In the genomic region with DNA sequence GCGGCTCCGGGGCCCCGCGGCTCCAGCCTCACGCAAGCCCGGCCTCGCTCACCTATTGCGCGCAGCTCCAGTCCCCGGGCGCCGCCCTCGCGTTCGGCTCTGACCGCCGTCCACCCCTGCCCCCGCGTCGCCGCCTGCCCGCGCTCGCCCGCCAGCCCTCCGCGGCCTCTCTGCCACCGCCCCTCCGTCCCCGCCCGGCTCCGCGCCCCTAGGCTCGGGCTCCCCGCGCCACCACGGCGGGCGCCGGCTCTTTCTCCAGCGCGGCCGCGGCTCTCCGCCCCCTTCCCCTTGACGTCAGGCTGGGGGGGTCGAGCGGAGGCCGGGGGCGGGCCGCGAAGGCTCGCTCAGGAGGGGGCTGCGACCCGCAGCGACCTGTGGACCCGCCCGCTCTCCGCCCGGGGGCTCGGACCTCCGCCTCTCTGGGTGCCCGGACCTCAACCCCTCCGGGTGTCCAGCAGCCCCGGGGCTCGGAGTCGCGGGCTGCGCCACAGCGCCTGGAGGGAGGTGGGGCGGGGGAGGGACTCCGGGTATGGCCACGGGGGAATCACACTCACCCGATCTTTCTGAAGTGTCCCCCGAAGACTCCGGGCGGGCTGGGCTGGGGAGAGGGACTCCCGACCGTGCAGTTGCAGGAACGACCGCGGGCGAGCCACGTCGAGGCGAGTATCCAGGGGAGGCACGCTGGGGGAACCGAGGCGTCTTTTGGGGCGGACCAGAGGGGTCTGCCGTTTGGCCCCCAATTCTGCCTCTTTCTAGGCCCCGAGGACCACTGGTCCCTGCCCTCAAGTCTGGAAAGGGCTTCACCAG, we compare ENCODE assay signal across 8 cellular contexts. TPM values are rescaled to one million over a fixed set of nuclear protein-coding genes. Genes with fewer than 3 reads are reported as not detected.
A peak's percentile ranks its signal among the peaks of the same experiment; 100 is the strongest.
DNase-seq lines count a peak whose midpoint lies in the region; ATAC-seq and TF ChIP-seq lines count a peak whose summit lies in the region.

A gene with protein sequence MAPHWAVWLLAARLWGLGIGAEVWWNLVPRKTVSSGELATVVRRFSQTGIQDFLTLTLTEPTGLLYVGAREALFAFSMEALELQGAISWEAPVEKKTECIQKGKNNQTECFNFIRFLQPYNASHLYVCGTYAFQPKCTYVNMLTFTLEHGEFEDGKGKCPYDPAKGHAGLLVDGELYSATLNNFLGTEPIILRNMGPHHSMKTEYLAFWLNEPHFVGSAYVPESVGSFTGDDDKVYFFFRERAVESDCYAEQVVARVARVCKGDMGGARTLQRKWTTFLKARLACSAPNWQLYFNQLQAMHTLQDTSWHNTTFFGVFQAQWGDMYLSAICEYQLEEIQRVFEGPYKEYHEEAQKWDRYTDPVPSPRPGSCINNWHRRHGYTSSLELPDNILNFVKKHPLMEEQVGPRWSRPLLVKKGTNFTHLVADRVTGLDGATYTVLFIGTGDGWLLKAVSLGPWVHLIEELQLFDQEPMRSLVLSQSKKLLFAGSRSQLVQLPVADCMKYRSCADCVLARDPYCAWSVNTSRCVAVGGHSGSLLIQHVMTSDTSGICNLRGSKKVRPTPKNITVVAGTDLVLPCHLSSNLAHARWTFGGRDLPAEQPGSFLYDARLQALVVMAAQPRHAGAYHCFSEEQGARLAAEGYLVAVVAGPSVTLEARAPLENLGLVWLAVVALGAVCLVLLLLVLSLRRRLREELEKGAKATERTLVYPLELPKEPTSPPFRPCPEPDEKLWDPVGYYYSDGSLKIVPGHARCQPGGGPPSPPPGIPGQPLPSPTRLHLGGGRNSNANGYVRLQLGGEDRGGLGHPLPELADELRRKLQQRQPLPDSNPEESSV (minus strand): TSS at position 257 of the 807 bp plus-strand sequence. CDS start 2,194 bp downstream, outside the sequence.

- peaks cover 4% of the 10 kb centered on the region for H3K36me3 Mint-ChIP-seq in activated naive CD4-positive, alpha-beta T cell treated with anti-CD3 and anti-CD28 coated beads for 36 hours (ENCODE audit: low read depth)

- no peaks in the 10 kb centered on the region for H4K20me1 ChIP-seq in OCI-LY3 (ENCODE audit: insufficient read depth, low read length)

- H3K9ac ChIP-seq in OCI-LY3 (ENCODE audit: low read length), result peak within 1 kb of the TSS; percentile 93

- no peaks in the 10 kb centered on the region for H3K9me3 Mint-ChIP-seq in activated naive CD4-positive, alpha-beta T cell treated with anti-CD3 and anti-CD28 coated beads for 36 hours

- peak within 1 kb of the TSS; percentile 63; the same call in 1 of the 2 replicates for H3K27ac ChIP-seq in OCI-LY3 (ENCODE audit: low read length)
- no peak within 1 kb of the TSS for H3K27ac ChIP-seq in neutrophil

- CTCF ChIA-PET in activated naive CD4-positive, alpha-beta T cell treated with anti-CD3 and anti-CD28 coated beads for 36 hours (lab: Charles Lee), result interaction anchor here (0.6 to 3.3 kb wide), 5 partner anchors 10 to 81 kb away, joined by 3 to 25 read pairs (median 8); partner anchors contain the start of gene ANKRD39

- H3K4me1 Mint-ChIP-seq in activated naive CD4-positive, alpha-beta T cell treated with anti-CD3 and anti-CD28 coated beads for 36 hours (ENCODE audit: low read depth), result peaks cover 50% of the 10 kb centered on the region

- peaks cover 6% of the 10 kb centered on the region for H3K27me3 Mint-ChIP-seq in activated naive CD4-positive, alpha-beta T cell treated with anti-CD3 and anti-CD28 coated beads for 36 hours (ENCODE audit: low read depth)

- intact Hi-C loops in activated naive CD4-positive, alpha-beta T cell treated with anti-CD3 and anti-CD28 coated beads for 36 hours (cut with micrococcal nuclease), result no loop called here

- H3K4me1 ChIP-seq in OCI-LY3 (ENCODE audit: low read length), result peaks cover 25% of the 10 kb centered on the region
- H3K4me1 ChIP-seq in neutrophil (ENCODE audit: control insufficient read depth in 1 of 2, insufficient read depth in 1 of 2, low read depth in 1 of 2, low read length in 1 of 2), result peaks cover 43 to 45% of the 10 kb centered on the region in 2 experiments

- TF ChIP-seq CTCF in OCI-LY3 (IDR thresholded peaks at IDR 0.05; ENCODE audit: low read depth, low read length), result no peak
- no peak for TF ChIP-seq CTCF in neutrophil (IDR thresholded peaks at IDR 0.05)

- H3K36me3 ChIP-seq in OCI-LY3 (replicated peaks; ENCODE audit: low read depth, low read length) (peaks cover 4% of the 10 kb centered on the region), neutrophil (no peaks in the 10 kb centered on the region)

- H3K4me3 Mint-ChIP-seq in activated naive CD4-positive, alpha-beta T cell treated with anti-CD3 and anti-CD28 coated beads for 36 hours, result peak within 1 kb of the TSS; percentile 62

- H3K4me3 ChIP-seq in OCI-LY3 (ENCODE audit: low read length) (peak within 1 kb of the TSS; percentile 87), neutrophil (ENCODE audit: low read depth in 1 of 2, low read length in 1 of 2) (peak within 1 kb of the TSS; percentile 63)

- peaks cover 4% of the 10 kb centered on the region; the same call in 1 of the 2 replicates for H3K27me3 ChIP-seq in OCI-LY3 (ENCODE audit: low read depth, low read length)
- H3K27me3 ChIP-seq in neutrophil, result peaks cover 100% of the 10 kb centered on the region

- peak within 1 kb of the TSS; percentile 50; the same call in 1 of the 2 replicates for H2AFZ ChIP-seq in OCI-LY3 (ENCODE audit: low read depth, low read length)

- peak within 1 kb of the TSS; percentile 92 for H3K4me2 ChIP-seq in OCI-LY3 (ENCODE audit: low read length)

- H3K9me3 ChIP-seq in OCI-LY3 (ENCODE audit: insufficient read depth, low read length), result no peaks in the 10 kb centered on the region
- no peaks in the 10 kb centered on the region for H3K9me3 ChIP-seq in neutrophil

- H3K27ac Mint-ChIP-seq in activated naive CD4-positive, alpha-beta T cell treated with anti-CD3 and anti-CD28 coated beads for 36 hours, result no peak within 1 kb of the TSS

- ATAC-seq in HG02884 (IDR thresholded peaks at IDR 0.05; ENCODE audit: unreplicated experiment) (no peak), GM19452 (IDR thresholded peaks at IDR 0.05; ENCODE audit: unreplicated experiment) (no peak)

- peaks cover 21% of the 10 kb centered on the region for H3K79me2 ChIP-seq in OCI-LY3 (ENCODE audit: low read length)

- peak; percentile 60 for DNase-seq in NCI-H82 (lab: John Stamatoyannopoulos, UW)
- DNase-seq in NCI-H82 treated with DMSO at 0.1 percent for 48 hours (lab: John Stamatoyannopoulos, UW; ENCODE audit: unreplicated experiment), result no peak
- peak; percentile 31 for DNase-seq in activated naive CD4-positive, alpha-beta T cell treated with anti-CD3 and anti-CD28 coated beads for 36 hours
- peak; percentile 50 for DNase-seq in glomerular visceral epithelial cell (ENCODE audit: extremely low spot score)

RNA-seq across cellular contexts. Expression of the gene that starts here (rescaled TPM):
- 1 to 10 TPM; 7.7 to 8.5 TPM for total RNA-seq in activated naive CD4-positive, alpha-beta T cell treated with anti-CD3 and anti-CD28 coated beads for 36 hours
